12 cellular contexts compared by ENCODE assay signal in the genomic region with DNA sequence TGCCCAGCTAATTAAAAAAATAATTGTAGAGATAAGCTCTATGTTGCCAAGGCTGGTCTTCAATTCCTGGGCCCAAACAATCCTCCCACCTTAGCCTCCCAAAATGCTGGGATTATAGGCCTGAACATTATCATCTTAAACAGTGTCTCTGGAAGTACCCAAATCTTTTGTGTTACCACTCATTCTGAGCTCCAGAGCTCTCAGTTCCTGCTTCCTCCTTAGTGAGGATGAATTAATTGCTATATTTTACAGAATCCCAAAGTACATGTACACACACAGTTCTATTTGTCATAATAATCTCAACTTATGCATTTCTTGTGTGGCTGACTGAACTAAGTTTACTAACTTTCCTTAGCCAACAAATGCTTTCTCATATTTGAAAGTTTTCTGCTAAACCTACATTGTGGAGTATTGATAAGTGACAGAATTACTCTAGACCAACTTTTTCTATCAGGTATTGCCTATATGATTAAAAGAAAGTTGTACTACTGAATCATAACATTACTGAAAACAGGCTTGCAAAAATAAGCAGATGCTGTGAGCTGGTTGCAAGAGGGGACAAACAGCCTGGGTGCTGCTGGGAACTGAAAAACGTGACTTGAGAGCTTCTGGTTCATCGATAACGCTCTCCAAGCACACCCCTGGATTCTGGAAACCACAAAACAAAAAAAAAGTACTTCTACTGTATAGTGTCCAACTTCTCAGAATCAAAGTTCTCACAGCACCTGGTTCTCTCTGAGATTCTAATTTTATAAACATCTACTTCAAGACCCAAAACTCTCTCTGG. TPM values are rescaled to one million over a fixed set of nuclear protein-coding genes. Genes with fewer than 3 reads are reported as not detected.
DNase-seq lines count a peak whose midpoint lies in the region; ATAC-seq and TF ChIP-seq lines count a peak whose summit lies in the region.
"Had no signal": no experiment of that assay in that cellular context is flagged by ENCODE, and none has a peak within 500 bp of the region (broad histone marks: within the 10 kb centered on the region; RNA-seq: fewer than 3 reads in every experiment).

No MANE protein-coding gene starts in this region.

- no TSS peak for BruUV-seq in Caco-2 (replicated peaks; lab: Mats Ljungman, UMichigan)

- H3K27ac ChIP-seq in thyroid gland, result no peak overlapping the region
- H3K27ac ChIP-seq: parathyroid adenoma, upper lobe of right lung had no signal

- H3K27me3 ChIP-seq in GM06990 (replicated peaks; ENCODE audit: control insufficient read depth, insufficient read depth, low read length) (no peaks in the 10 kb centered on the region; the same call in 1 of the 2 replicates), thyroid gland (no peaks in the 10 kb centered on the region), Caco-2 (replicated peaks; ENCODE audit: control insufficient read depth, insufficient read depth, low read length) (no peaks in the 10 kb centered on the region)
- H3K27me3 ChIP-seq: upper lobe of right lung had no signal

- H3K36me3 ChIP-seq in GM06990 (ENCODE audit: control insufficient read depth, insufficient read depth, low read length) (no peaks in the 10 kb centered on the region), thyroid gland (no peaks in the 10 kb centered on the region), Caco-2 (ENCODE audit: control insufficient read depth, insufficient read depth, low read length) (no peaks in the 10 kb centered on the region)
- H3K36me3 ChIP-seq: upper lobe of right lung had no signal

- H3K27ac Mint-ChIP-seq in activated CD8-positive, alpha-beta memory T cell treated with anti-CD3 and anti-CD28 coated beads, Interleukin-2, amount 10 ng/mL, durations not matched to agents 7 days and 5 days, result no peak overlapping the region
- H3K27ac Mint-ChIP-seq in Caco-2 (ENCODE audit: unreplicated experiment), result no peak overlapping the region

- CTCF ChIA-PET in activated CD8-positive, alpha-beta memory T cell treated with anti-CD3 and anti-CD28 coated beads, Interleukin-2, amount 10 ng/mL, durations not matched to agents 7 days and 5 days (lab: Charles Lee), result interaction anchor here (0.9 to 1.1 kb wide), 2 partner anchors 11 to 14 kb away, joined by 3 to 4 read pairs; no protein-coding TSS in a partner anchor
- CTCF ChIA-PET in Caco-2 (lab: Charles Lee), result no interaction called here

- DNase-seq in GM06990 (ENCODE audit: extremely low read depth, insufficient read length), result peak; percentile 58
- DNase-seq in thyroid gland, result no peak
- DNase-seq in ACHN, result no peak
- no peak for DNase-seq in activated CD8-positive, alpha-beta memory T cell treated with anti-CD3 and anti-CD28 coated beads, Interleukin-2, amount 10 ng/mL, durations not matched to agents 7 days and 5 days
- DNase-seq in Caco-2, result no peak
- DNase-seq: activated CD8-positive, alpha-beta memory T cell treated with anti-CD3 and anti-CD28 coated beads, Interleukin-2, amount 50 U/mL, for 4 hours; left colon; upper lobe of right lung had no signal

- H3K9me3 Mint-ChIP-seq in activated CD8-positive, alpha-beta memory T cell treated with anti-CD3 and anti-CD28 coated beads, Interleukin-2, amount 10 ng/mL, durations not matched to agents 7 days and 5 days (ENCODE audit: low read depth), result no peaks in the 10 kb centered on the region
- no peaks in the 10 kb centered on the region for H3K9me3 Mint-ChIP-seq in Caco-2 (ENCODE audit: unreplicated experiment)

- no peak overlapping the region for H3K4me3 Mint-ChIP-seq in activated CD8-positive, alpha-beta memory T cell treated with anti-CD3 and anti-CD28 coated beads, Interleukin-2, amount 10 ng/mL, durations not matched to agents 7 days and 5 days
- H3K4me3 Mint-ChIP-seq in Caco-2 (ENCODE audit: unreplicated experiment), result no peak overlapping the region

- in situ Hi-C loops in ACHN (cut with HindIII; ENCODE audit: low pct_ligation_motif_present, low pct_unique_long_range_greater_than_20kb, low sequenced_read_pairs), result no loop called here

- H3K4me1 ChIP-seq in thyroid gland (peaks cover 0 to 11% of the 10 kb centered on the region in 2 donors), Caco-2 (no peaks in the 10 kb centered on the region)
- H3K4me1 ChIP-seq: parathyroid adenoma had no signal

- peaks cover 19% of the 10 kb centered on the region for H3K4me1 Mint-ChIP-seq in activated CD8-positive, alpha-beta memory T cell treated with anti-CD3 and anti-CD28 coated beads, Interleukin-2, amount 10 ng/mL, durations not matched to agents 7 days and 5 days
- no peaks in the 10 kb centered on the region for H3K4me1 Mint-ChIP-seq in Caco-2 (ENCODE audit: low read depth, unreplicated experiment)

- no peaks in the 10 kb centered on the region for H3K36me3 Mint-ChIP-seq in activated CD8-positive, alpha-beta memory T cell treated with anti-CD3 and anti-CD28 coated beads, Interleukin-2, amount 10 ng/mL, durations not matched to agents 7 days and 5 days
- no peaks in the 10 kb centered on the region for H3K36me3 Mint-ChIP-seq in Caco-2 (ENCODE audit: insufficient read depth, unreplicated experiment)

- WGBS in thyroid gland, 2 donors, result 46 to 70% methylated on average over 3 of the region's 3 CpGs

- no peak for TF ChIP-seq POLR2A in thyroid gland (IDR thresholded peaks at IDR 0.05)

- H3K4me3 ChIP-seq in GM06990 (replicated peaks; ENCODE audit: low read depth, low read length), result no peak overlapping the region; the same call in 1 of the 2 replicates
- H3K4me3 ChIP-seq in thyroid gland (replicated peaks in 1 of 3), result no peak overlapping the region
- no peak overlapping the region for H3K4me3 ChIP-seq in Caco-2 (ENCODE audit: low read depth, low read length)
- H3K4me3 ChIP-seq: upper lobe of right lung had no signal

- peaks cover 4% of the 10 kb centered on the region for H3K27me3 Mint-ChIP-seq in activated CD8-positive, alpha-beta memory T cell treated with anti-CD3 and anti-CD28 coated beads, Interleukin-2, amount 10 ng/mL, durations not matched to agents 7 days and 5 days
- H3K27me3 Mint-ChIP-seq in Caco-2 (ENCODE audit: insufficient read depth, unreplicated experiment), result peaks cover 5% of the 10 kb centered on the region

- POLR2A ChIA-PET in Caco-2 (lab: Charles Lee), result no interaction called here

- no peaks in the 10 kb centered on the region for H3K9me3 ChIP-seq in thyroid gland
- no peaks in the 10 kb centered on the region for H3K9me3 ChIP-seq in Caco-2
- H3K9me3 ChIP-seq: upper lobe of right lung had no signal

- intact Hi-C loops in thyroid gland (cut with DNase I), result no loop called here
- intact Hi-C loops in Caco-2 (cut with micrococcal nuclease; ENCODE audit: unreplicated experiment), result no loop called here

- TF ChIP-seq CTCF in GM06990 (IDR thresholded peaks at IDR 0.05; ENCODE audit: insufficient read depth, low read length, poor library complexity, severe bottlenecking) (no peak), thyroid gland (IDR thresholded peaks at IDR 0.05) (no peak), Caco-2 (IDR thresholded peaks at IDR 0.05; ENCODE audit: insufficient read depth in 1 of 2, low read depth in 1 of 2, low read length in 1 of 2, severe bottlenecking in 1 of 2, unreplicated experiment in 1 of 2) (no peak)

- ATAC-seq in GM18909 (IDR thresholded peaks at IDR 0.05; ENCODE audit: poor library complexity, unreplicated experiment), result peak; percentile 87
- ATAC-seq in HG02610 (IDR thresholded peaks at IDR 0.05; ENCODE audit: unreplicated experiment), result peak; percentile 66
- ATAC-seq in HG03571 (IDR thresholded peaks at IDR 0.05; ENCODE audit: unreplicated experiment), result peak; percentile 65
- no peak for ATAC-seq in activated CD8-positive, alpha-beta memory T cell treated with anti-CD3 and anti-CD28 coated beads, Interleukin-2, amount 10 ng/mL, durations not matched to agents 7 days and 5 days
- ATAC-seq: left colon, upper lobe of right lung had no signal

RNA-seq across cellular contexts. Expression of gene VAV3, which starts 15.3 kb away (rescaled TPM):
- total RNA-seq in thyroid gland (10 to 100 TPM; 14.8 to 22.8 (median 18.8) TPM), Caco-2 (2022) (0.57 and 0.93 TPM in 2 replicates)
- 1 to 10 TPM; 3.1 to 4.5 TPM for total RNA-seq in activated CD8-positive, alpha-beta memory T cell treated with anti-CD3 and anti-CD28 coated beads, Interleukin-2, amount 10 ng/mL, durations not matched to agents 7 days and 5 days
